In the genomic region with DNA sequence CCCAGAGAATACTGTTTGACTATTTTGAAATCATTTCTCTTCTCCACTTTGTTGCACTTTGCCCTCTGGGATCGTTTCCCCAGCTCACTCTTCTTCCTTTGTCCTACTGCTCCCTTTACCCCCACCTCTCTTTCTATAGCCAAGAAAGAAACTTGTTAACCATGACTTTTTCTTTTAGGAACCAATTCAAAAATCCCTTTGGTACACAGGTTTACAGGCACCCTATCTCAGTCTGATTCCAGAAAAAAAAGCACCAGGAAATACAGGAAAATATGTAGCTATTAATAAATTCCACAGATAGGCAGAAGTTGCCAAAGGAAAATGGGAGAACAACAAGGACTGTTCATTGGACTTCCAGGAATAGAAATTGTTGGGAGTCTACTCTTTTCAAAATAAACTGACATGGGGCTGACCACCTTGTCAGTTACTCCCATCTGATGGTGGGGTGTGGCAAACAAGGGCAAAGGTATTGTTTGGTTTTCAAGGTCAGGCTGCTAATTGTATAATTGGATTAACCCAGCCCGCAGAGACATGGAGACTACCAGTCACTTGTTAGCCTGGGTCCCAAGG, we compare ENCODE assay signal across 20 cellular contexts.
DNase-seq lines count a peak whose midpoint lies in the region; ATAC-seq and TF ChIP-seq lines count a peak whose summit lies in the region.
"Had no signal": no experiment of that assay in that cellular context is flagged by ENCODE, and none has a peak within 500 bp of the region (broad histone marks: within the 10 kb centered on the region; RNA-seq: fewer than 3 reads in every experiment).

No MANE protein-coding gene starts in this region.

- H3K4me3 ChIP-seq in prostate gland, result no peak overlapping the region
- H3K4me3 ChIP-seq: SJSA1 had no signal

- no peak for TF ChIP-seq POLR2A in prostate gland (IDR thresholded peaks at IDR 0.05)

- intact Hi-C loops in prostate gland (cut with DNase I), result loop anchor here (10.0 kb wide), 1 partner anchor 215 kb away; no protein-coding TSS in a partner anchor
- intact Hi-C loops in activated CD4-positive, alpha-beta memory T cell treated with anti-CD3 and anti-CD28 coated beads for 36 hours (cut with micrococcal nuclease), result no loop called here

- H3K27ac Mint-ChIP-seq in activated CD8-positive, alpha-beta memory T cell treated with anti-CD3 and anti-CD28 coated beads, Interleukin-2, amount 10 ng/mL, durations not matched to agents 7 days and 5 days, result peak overlapping the region; percentile 22
- no peak overlapping the region for H3K27ac Mint-ChIP-seq in activated CD4-positive, alpha-beta memory T cell treated with anti-CD3 and anti-CD28 coated beads for 36 hours
- H3K27ac Mint-ChIP-seq: nephron progenitor cell; T-helper 2 cell treated with Interferon-gamma antibody and Interleukin-4, amounts not matched to agents 5 μg/mL and 100 μg/mL, for 36 hours had no signal

- H3K36me3 Mint-ChIP-seq in activated CD8-positive, alpha-beta memory T cell treated with anti-CD3 and anti-CD28 coated beads, Interleukin-2, amount 10 ng/mL, durations not matched to agents 7 days and 5 days, result peaks cover 5% of the 10 kb centered on the region
- H3K36me3 Mint-ChIP-seq in activated CD4-positive, alpha-beta memory T cell treated with anti-CD3 and anti-CD28 coated beads for 36 hours, result peaks cover 2% of the 10 kb centered on the region

- no peaks in the 10 kb centered on the region for H3K9me3 Mint-ChIP-seq in activated CD8-positive, alpha-beta memory T cell treated with anti-CD3 and anti-CD28 coated beads, Interleukin-2, amount 10 ng/mL, durations not matched to agents 7 days and 5 days (ENCODE audit: low read depth)
- H3K9me3 Mint-ChIP-seq in activated CD4-positive, alpha-beta memory T cell treated with anti-CD3 and anti-CD28 coated beads for 36 hours, result peaks cover 4% of the 10 kb centered on the region

- H3K4me3 Mint-ChIP-seq in activated CD8-positive, alpha-beta memory T cell treated with anti-CD3 and anti-CD28 coated beads, Interleukin-2, amount 10 ng/mL, durations not matched to agents 7 days and 5 days, result no peak overlapping the region
- no peak overlapping the region for H3K4me3 Mint-ChIP-seq in activated CD4-positive, alpha-beta memory T cell treated with anti-CD3 and anti-CD28 coated beads for 36 hours
- H3K4me3 Mint-ChIP-seq: nephron progenitor cell; T-helper 2 cell treated with Interferon-gamma antibody and Interleukin-4, amounts not matched to agents 5 μg/mL and 100 μg/mL, for 36 hours had no signal

- peaks cover 13% of the 10 kb centered on the region for H3K4me1 Mint-ChIP-seq in activated CD8-positive, alpha-beta memory T cell treated with anti-CD3 and anti-CD28 coated beads, Interleukin-2, amount 10 ng/mL, durations not matched to agents 7 days and 5 days
- peaks cover 20% of the 10 kb centered on the region for H3K4me1 Mint-ChIP-seq in activated CD4-positive, alpha-beta memory T cell treated with anti-CD3 and anti-CD28 coated beads for 36 hours (ENCODE audit: low read depth)

- DNase-seq in activated CD8-positive, alpha-beta memory T cell treated with anti-CD3 and anti-CD28 coated beads, Interleukin-2, amount 10 ng/mL, durations not matched to agents 7 days and 5 days, result no peak
- DNase-seq in activated CD8-positive, alpha-beta memory T cell treated with anti-CD3 and anti-CD28 coated beads for 24 hours, result no peak
- DNase-seq in NCI-H69 (lab: John Stamatoyannopoulos, UW), result peak; percentile 55
- DNase-seq in fibroblast of gingiva (ENCODE audit: low read depth), result peak; percentile 27
- DNase-seq in prostate gland (ENCODE audit: low spot score), result no peak
- no peak for DNase-seq in activated T-cell treated with anti-CD3 and anti-CD28 coated beads, Interleukin-2, amount 50 U/mL, for 48 hours
- no peak for DNase-seq in activated CD4-positive, alpha-beta memory T cell treated with anti-CD3 and anti-CD28 coated beads for 36 hours
- DNase-seq in SKM-1 treated with dmso at 0.1 percent for 144 hours (lab: John Stamatoyannopoulos, UW; ENCODE audit: unreplicated experiment), result no peak
- DNase-seq: activated CD4-positive, CD25-positive, alpha-beta regulatory T cell; cortex of kidney; DMS79; foreskin fibroblast; kidney; midbrain; nephron progenitor cell; PC-3; stimulated activated CD8-positive, alpha-beta memory T cell treated with anti-CD3 and anti-CD28 coated beads, Interleukin-4, amount 100 ng/mL, for 48 hours had no signal

- no peaks in the 10 kb centered on the region for H3K27me3 Mint-ChIP-seq in activated CD8-positive, alpha-beta memory T cell treated with anti-CD3 and anti-CD28 coated beads, Interleukin-2, amount 10 ng/mL, durations not matched to agents 7 days and 5 days
- no peaks in the 10 kb centered on the region for H3K27me3 Mint-ChIP-seq in activated CD4-positive, alpha-beta memory T cell treated with anti-CD3 and anti-CD28 coated beads for 36 hours

- WGBS in prostate gland, result 44% methylated on average over 2 of the region's 2 CpGs

- no peak for ATAC-seq in activated CD8-positive, alpha-beta memory T cell treated with anti-CD3 and anti-CD28 coated beads, Interleukin-2, amount 10 ng/mL, durations not matched to agents 7 days and 5 days
- ATAC-seq: PC-3 had no signal

- no peaks in the 10 kb centered on the region for H3K27me3 ChIP-seq in prostate gland (replicated peaks; ENCODE audit: insufficient read depth)
- H3K27me3 ChIP-seq: SJSA1 had no signal

- H3K4me1 ChIP-seq in prostate gland (replicated peaks), result no peaks in the 10 kb centered on the region

- H3K36me3 ChIP-seq in prostate gland, result no peaks in the 10 kb centered on the region
- H3K36me3 ChIP-seq: SJSA1 had no signal

- TF ChIP-seq CTCF in prostate gland (IDR thresholded peaks at IDR 0.05), result no peak

- POLR2A ChIA-PET in activated CD4-positive, alpha-beta memory T cell treated with anti-CD3 and anti-CD28 coated beads for 36 hours (lab: Charles Lee), result no interaction called here

- CTCF ChIA-PET in activated CD8-positive, alpha-beta memory T cell treated with anti-CD3 and anti-CD28 coated beads, Interleukin-2, amount 10 ng/mL, durations not matched to agents 7 days and 5 days (lab: Charles Lee), result interaction anchor here (1.4 to 2.3 kb wide), 4 partner anchors 8 to 342 kb away, joined by 3 to 11 read pairs (median 5); no protein-coding TSS in a partner anchor
- CTCF ChIA-PET in activated CD4-positive, alpha-beta memory T cell treated with anti-CD3 and anti-CD28 coated beads for 36 hours (lab: Charles Lee), result interaction anchor here (6.1 kb wide), 1 partner anchor 342 kb away, joined by 44 read pairs; no protein-coding TSS in a partner anchor

- no peaks in the 10 kb centered on the region for H3K9me3 ChIP-seq in prostate gland
- H3K9me3 ChIP-seq: SJSA1 had no signal

- peak overlapping the region; percentile 1 to 64 for H3K27ac ChIP-seq in prostate gland
- H3K27ac ChIP-seq: HL-60, SJSA1 had no signal

Comparison
In these comparisons a context has a peak if more than half of its experiments do, and no peak if none do; other contexts are left out.
1. DNase-seq: peak in NCI-H69 (single experiment) and fibroblast of gingiva (single experiment); none in activated CD8-positive, alpha-beta memory T cell treated with anti-CD3 and anti-CD28 coated beads, Interleukin-2, amount 10 ng/mL, durations not matched to agents 7 days and 5 days (single experiment), activated CD8-positive, alpha-beta memory T cell treated with anti-CD3 and anti-CD28 coated beads for 24 hours (single experiment), prostate gland (single experiment), activated T-cell treated with anti-CD3 and anti-CD28 coated beads, Interleukin-2, amount 50 U/mL, for 48 hours (0 of 2), activated CD4-positive, alpha-beta memory T cell treated with anti-CD3 and anti-CD28 coated beads for 36 hours (single experiment) and SKM-1 treated with dmso at 0.1 percent for 144 hours (single experiment).